7 cellular contexts compared by ENCODE assay signal in genomic region chr21:9004815-9005518, GRCh38.
DNase-seq lines count a peak whose midpoint lies in the region; ATAC-seq, FAIRE-seq and TF ChIP-seq lines count a peak whose summit lies in the region.
"Not testable (repeated sequence)": the region's sequence is repeated elsewhere in the genome, so short reads cannot be mapped to it uniquely, and the experiment has no call there.

No MANE protein-coding gene starts in this region.

- not testable (repeated sequence) for H3K4me1 ChIP-seq in HUES48 (ENCODE audit: control insufficient read depth, insufficient read depth, low read length); Panc1 (ENCODE audit: control insufficient read depth, insufficient read depth, low read length); K562 (replicated peaks in 1 of 2; ENCODE audit: control insufficient read depth in 2 of 2, insufficient read depth in 2 of 2, low read length in 2 of 2); esophagus muscularis mucosa; kidney (ENCODE audit: control insufficient read depth in 1 of 2, insufficient read depth in 1 of 2, low read depth in 1 of 2, low read length in 2 of 2)

- not testable (repeated sequence) for H4K20me1 ChIP-seq in K562 (replicated peaks; ENCODE audit: control insufficient read depth, insufficient read depth, low read length)

- TF ChIP-seq CTCF in Calu3 (IDR thresholded peaks at IDR 0.05; ENCODE audit: unreplicated experiment); Panc1 (IDR thresholded peaks at IDR 0.05); K562 (IDR thresholded peaks at IDR 0.05 in 2 of 3, conservative IDR thresholded peaks at IDR 0.05 in 1 of 3; ENCODE audit: insufficient read depth in 2 of 3, low read depth in 1 of 3, low read length in 3 of 3); esophagus muscularis mucosa (IDR thresholded peaks at IDR 0.05); kidney (IDR thresholded peaks at IDR 0.05; ENCODE audit: borderline replicate concordance, extremely low read depth, insufficient read depth): not testable (repeated sequence)

- peaks cover 85% of the 10 kb centered on the region for H3K9me3 ChIP-seq in HUES48 (ENCODE audit: control insufficient read depth, insufficient read depth, low read length)
- H3K9me3 ChIP-seq in Panc1 (ENCODE audit: control insufficient read depth, insufficient read depth, low read depth, low read length); K562 (replicated peaks; ENCODE audit: control insufficient read depth, insufficient read depth, low read depth, low read length); esophagus muscularis mucosa; kidney (ENCODE audit: control insufficient read depth in 1 of 2, low read length in 2 of 2): not testable (repeated sequence)

- POLR2A ChIA-PET in Panc1 (lab: Charles Lee); K562 (lab: Yijun Ruan, JAX): not testable (repeated sequence)

- TF ChIP-seq EP300 in K562 (IDR thresholded peaks at IDR 0.05; ENCODE audit: low read length); esophagus muscularis mucosa (IDR thresholded peaks at IDR 0.05): not testable (repeated sequence)

- not testable (repeated sequence) for H3K9ac ChIP-seq in HUES48 (ENCODE audit: low read depth, low read length); K562 (ENCODE audit: insufficient read depth in 1 of 2, low read depth in 2 of 2, low read length in 2 of 2); kidney (ENCODE audit: low read length in 2 of 2)

- DNase-seq in Calu3, result peak; percentile 27
- DNase-seq in Panc1 (ENCODE audit: low read depth, low spot score), result peak; percentile 47
- DNase-seq in K562 (ENCODE audit: extremely low read depth in 1 of 4, low spot score in 3 of 4); kidney: not testable (repeated sequence)
- DNase-seq in esophagus muscularis mucosa (ENCODE audit: extremely low spot score), result peak; percentile 94
- DNase-seq in mesenteric fat pad (ENCODE audit: low spot score), result peak; percentile 89

- not testable (repeated sequence) for TF ChIP-seq RAD21 in K562 (CRISPR knock-in tag; conservative IDR thresholded peaks at IDR 0.05 in 1 of 2, IDR thresholded peaks at IDR 0.05 in 1 of 2)

- not testable (repeated sequence) for H2AFZ ChIP-seq in K562 (ENCODE audit: low read depth, low read length)

- FAIRE-seq in K562 (lab: Jason Lieb, UNC), result not testable (repeated sequence)
- FAIRE-seq in kidney (lab: Jason Lieb, UNC), result peak; percentile 3

- peak overlapping the region; percentile 24; the same call in 1 of the 2 replicates for H3K4me3 ChIP-seq in HUES48 (ENCODE audit: low read depth, low read length)
- H3K4me3 ChIP-seq in Panc1 (ENCODE audit: low read depth in 2 of 2, low read length in 2 of 2); K562; esophagus muscularis mucosa; kidney (ENCODE audit: low read length in 2 of 2): not testable (repeated sequence)

- not testable (repeated sequence) for H3K79me2 ChIP-seq in K562 (ENCODE audit: control insufficient read depth, insufficient read depth, low read length)

- not testable (repeated sequence) for H3K9me3 Mint-ChIP-seq in Calu3 (ENCODE audit: low read depth, unreplicated experiment)

- not testable (repeated sequence) for H3K36me3 ChIP-seq in HUES48 (ENCODE audit: control insufficient read depth, insufficient read depth, low read length); Panc1 (ENCODE audit: control insufficient read depth, insufficient read depth, low read length); K562 (ENCODE audit: control insufficient read depth, insufficient read depth, low read length); esophagus muscularis mucosa; kidney (ENCODE audit: control insufficient read depth in 1 of 2, insufficient read depth in 2 of 2, low read length in 2 of 2)

- H3K4me2 ChIP-seq in K562 (ENCODE audit: insufficient read depth, low read length), result not testable (repeated sequence)

- CTCF ChIA-PET in Calu3 (lab: Charles Lee); Panc1 (lab: Charles Lee); K562 (lab: Yijun Ruan, JAX; ENCODE audit: low intra/inter-chr PET ratio): not testable (repeated sequence)

- not testable (repeated sequence) for H3K4me1 Mint-ChIP-seq in Calu3 (ENCODE audit: low read depth, unreplicated experiment)

- in situ Hi-C loops in Panc1 (cut with HindIII; ENCODE audit: low pct_unique_long_range_greater_than_20kb, low sequenced_read_pairs), result not testable (repeated sequence)
- in situ Hi-C loops in K562 (cut with MboI), result loop anchor here (25.0 kb wide), 1 partner anchor 1157 kb away; no protein-coding TSS in a partner anchor

- H3K27ac Mint-ChIP-seq in Calu3 (ENCODE audit: unreplicated experiment), result peak overlapping the region; percentile 1

- not testable (repeated sequence) for H3K27ac ChIP-seq in HUES48 (ENCODE audit: low read depth, low read length); Panc1 (ENCODE audit: low read length); K562 (ENCODE audit: extremely low read depth, low read depth, low read length); esophagus muscularis mucosa (replicated peaks in 1 of 4); kidney (ENCODE audit: low read depth in 2 of 2, low read length in 2 of 2)

- TF ChIP-seq POLR2A in K562 (conservative IDR thresholded peaks at IDR 0.05); esophagus muscularis mucosa (IDR thresholded peaks at IDR 0.05; ENCODE audit: low read depth): not testable (repeated sequence)

- H3K9me1 ChIP-seq in K562 (ENCODE audit: control insufficient read depth, insufficient read depth, low read length), result not testable (repeated sequence)

- H3K27me3 Mint-ChIP-seq in Calu3 (ENCODE audit: unreplicated experiment), result peaks cover 64% of the 10 kb centered on the region

- WGBS in K562 (ENCODE audit: insufficient coverage, low coverage, missing lambda C conversion rate), result 3% methylated on average over 3 of the region's 3 CpGs
- WGBS in esophagus muscularis mucosa, result 41% methylated on average over 3 of the region's 3 CpGs

- ATAC-seq in Panc1, K562: not testable (repeated sequence)

- not testable (repeated sequence) for BruUV-seq in Calu3 (replicated peaks; lab: Mats Ljungman, UMichigan); Panc1 (replicated peaks; lab: Mats Ljungman, UMichigan); K562 (replicated peaks; lab: Mats Ljungman, UMichigan)

- not testable (repeated sequence) for H3K4me3 Mint-ChIP-seq in Calu3 (ENCODE audit: low read depth, unreplicated experiment)

- intact Hi-C loops in Calu3 (cut with micrococcal nuclease; ENCODE audit: unreplicated experiment); Panc1 (cut with micrococcal nuclease; ENCODE audit: unreplicated experiment); K562 (cut with micrococcal nuclease); esophagus muscularis mucosa (cut with DNase I); kidney (cut with DNase I): not testable (repeated sequence)

- not testable (repeated sequence) for H3K27me3 ChIP-seq in HUES48 (ENCODE audit: control insufficient read depth, insufficient read depth, low read length); Panc1 (ENCODE audit: control insufficient read depth, insufficient read depth, low read length); K562 (ENCODE audit: control insufficient read depth in 2 of 2, insufficient read depth in 2 of 2, low read length in 2 of 2)
- H3K27me3 ChIP-seq in esophagus muscularis mucosa, result peaks cover 0 to 52% (median 3%) of the 10 kb centered on the region in 4 donors

- peaks cover 84% of the 10 kb centered on the region for H3K36me3 Mint-ChIP-seq in Calu3 (ENCODE audit: insufficient read depth, unreplicated experiment)

TF ChIP-seq in K562, 482 proteins besides CTCF, POLR2A, EP300 and RAD21:
- TF ChIP-seq SETDB1 (IDR thresholded peaks at IDR 0.05; ENCODE audit: low read length), result peak; percentile 41
TF ChIP-seq in K562: peak in this region for 1; not testable (repeated sequence) for 481.
